Comparison of ENCODE assay signal across 32 cellular contexts in genomic region chr2:62050456-62051045, GRCh38.
DNase-seq lines count a peak whose midpoint lies in the region; ATAC-seq, FAIRE-seq and TF ChIP-seq lines count a peak whose summit lies in the region.
"Had no signal": no experiment of that assay in that cellular context is flagged by ENCODE, and none has a peak within 500 bp of the region (broad histone marks: within the 10 kb centered on the region; RNA-seq: fewer than 3 reads in every experiment).

No MANE protein-coding gene starts in this region.

- H3K9me2 ChIP-seq in MM.1S (replicated peaks; ENCODE audit: insufficient read depth, low read length), result no peaks in the 10 kb centered on the region

- H3K36me3 ChIP-seq in MM.1S (replicated peaks; ENCODE audit: insufficient read depth, low read length), result no peaks in the 10 kb centered on the region
- H3K36me3 ChIP-seq in adrenal gland (replicated peaks in 1 of 2), result no peaks in the 10 kb centered on the region
- H3K36me3 ChIP-seq in gastrocnemius medialis, result no peaks in the 10 kb centered on the region
- H3K36me3 ChIP-seq: HAP-1, left lung, stomach, thyroid gland had no signal

- H3K4me2 ChIP-seq in MM.1S (ENCODE audit: low read depth, low read length), result peak overlapping the region; percentile 63
- H3K4me2 ChIP-seq: PC-9 had no signal

- H3K27me3 ChIP-seq in MM.1S (replicated peaks; ENCODE audit: insufficient read depth, low read length) (no peaks in the 10 kb centered on the region), adrenal gland (no peaks in the 10 kb centered on the region), gastrocnemius medialis (no peaks in the 10 kb centered on the region)
- H3K27me3 ChIP-seq: left lung, stomach, thyroid gland had no signal

- no peaks in the 10 kb centered on the region for H3K79me2 ChIP-seq in MM.1S (ENCODE audit: low read length)

- no peaks in the 10 kb centered on the region for H3K27me3 Mint-ChIP-seq in mesothelial cell of epicardium (ENCODE audit: low read depth)
- H3K27me3 Mint-ChIP-seq: CD4-positive, CD25-positive, alpha-beta regulatory T cell; effector memory CD8-positive, alpha-beta T cell; naive B cell had no signal

- H3K27ac ChIP-seq in MM.1S (ENCODE audit: low read length), result peak overlapping the region; percentile 35; the same call in 1 of the 2 replicates
- H3K27ac ChIP-seq in adrenal gland, result no peak overlapping the region
- no peak overlapping the region for H3K27ac ChIP-seq in gastrocnemius medialis
- H3K27ac ChIP-seq: left lung, PC-9, stomach, thyroid gland had no signal

- no peak for DNase-seq in GM18507 (ENCODE audit: extremely low spot score, insufficient read length, low read depth)
- DNase-seq in MM.1S, result peak; percentile 27
- DNase-seq in choroid plexus epithelial cell (ENCODE audit: low read depth), result peak; percentile 81
- no peak for DNase-seq in mesothelial cell of epicardium (ENCODE audit: low spot score in 2 of 2, unreplicated experiment in 2 of 2)
- DNase-seq in GM10266 (ENCODE audit: extremely low spot score), result no peak
- DNase-seq in adrenal gland, result no peak
- DNase-seq in gastrocnemius medialis, result no peak
- DNase-seq: activated CD4-positive, alpha-beta T cell treated with anti-CD3 and anti-CD28 coated beads, Interleukin-2, amount 50 U/mL, for 1 hour; activated naive CD4-positive, alpha-beta T cell treated with Interleukin-2 at 50 U/mL for 16 hours; activated T-cell treated with anti-CD3 and anti-CD28 coated beads, Interleukin-2, amount 50 U/mL, for 72 hours; CD4-positive, CD25-positive, alpha-beta regulatory T cell; cortex of kidney; effector memory CD8-positive, alpha-beta T cell; hippocampal formation; Karpas-422; left lung; naive B cell; NCI-H1092; NCI-H187 treated with DMSO at 0.1 percent for 48 hours; NCI-H2171 treated with DMSO at 0.1 percent for 48 hours; NCI-H524 treated with DMSO at 0.1 percent for 48 hours; PC-9; Right ventricle myocardium superior; small intestine; stimulated activated CD4-positive, alpha-beta T cell treated with anti-CD3 and anti-CD28 coated beads, Interleukin-1b, Interleukin-23, amount 100 ng/mL, for 48 hours; stimulated activated CD8-positive, alpha-beta memory T cell treated with anti-CD3 and anti-CD28 coated beads, Interleukin-4, amount 100 ng/mL, for 48 hours; stomach; T1000; thyroid gland had no signal

- H3K4me3 ChIP-seq in MM.1S (ENCODE audit: low read length) (peak overlapping the region; percentile 4; the same call in 1 of the 2 replicates), choroid plexus epithelial cell (ENCODE audit: low read depth, low read length) (no peak overlapping the region), adrenal gland (no peak overlapping the region), gastrocnemius medialis (no peak overlapping the region)
- H3K4me3 ChIP-seq: HAP-1, left lung, PC-9, stomach, thyroid gland had no signal

- H3K9me3 ChIP-seq in MM.1S (replicated peaks; ENCODE audit: insufficient read depth, low read length) (no peaks in the 10 kb centered on the region), adrenal gland (replicated peaks in 1 of 3) (no peaks in the 10 kb centered on the region), gastrocnemius medialis (no peaks in the 10 kb centered on the region)
- H3K9me3 ChIP-seq: HAP-1, left lung, stomach, thyroid gland had no signal

- H3K4me1 ChIP-seq in MM.1S (ENCODE audit: low read length) (peaks cover 47% of the 10 kb centered on the region), adrenal gland (replicated peaks in 1 of 2) (peaks cover 0 to 6% of the 10 kb centered on the region in 2 donors), gastrocnemius medialis (peaks cover 18 to 22% of the 10 kb centered on the region in 2 donors)
- H3K4me1 ChIP-seq: left lung, stomach had no signal

- H3F3A ChIP-seq in MM.1S (ENCODE audit: insufficient read depth, low read length), result peaks cover 18% of the 10 kb centered on the region

- no peaks in the 10 kb centered on the region for H3K36me3 Mint-ChIP-seq in mesothelial cell of epicardium

- H3K4me3 Mint-ChIP-seq in mesothelial cell of epicardium, result no peak overlapping the region
- H3K4me3 Mint-ChIP-seq: activated T-cell treated with anti-CD3 and anti-CD28 coated beads, Interleukin-2, amount 50 U/mL, for 72 hours; CD4-positive, CD25-positive, alpha-beta regulatory T cell; effector memory CD8-positive, alpha-beta T cell; naive B cell had no signal

- no peak for TF ChIP-seq CTCF in MM.1S (IDR thresholded peaks at IDR 0.05; ENCODE audit: low read length)
- TF ChIP-seq CTCF in choroid plexus epithelial cell (conservative IDR thresholded peaks at IDR 0.05; ENCODE audit: low read depth, low read length), result no peak
- no peak for TF ChIP-seq CTCF in mesothelial cell of epicardium (IDR thresholded peaks at IDR 0.05; ENCODE audit: unreplicated experiment)
- no peak for TF ChIP-seq CTCF in GM10266 (IDR thresholded peaks at IDR 0.05; ENCODE audit: control insufficient read depth, insufficient read depth, low read depth, missing control alignments)
- no peak for TF ChIP-seq CTCF in adrenal gland (IDR thresholded peaks at IDR 0.05)
- TF ChIP-seq CTCF in gastrocnemius medialis (IDR thresholded peaks at IDR 0.05 in 4 of 5, conservative IDR thresholded peaks at IDR 0.05 in 1 of 5), result no peak

- intact Hi-C loops in adrenal gland (cut with DNase I), result no loop called here
- intact Hi-C loops in gastrocnemius medialis (cut with DNase I; ENCODE audit: low total_unique reads), result no loop called here

- H3K9ac ChIP-seq in MM.1S (ENCODE audit: low read length), result no peak overlapping the region

- in situ Hi-C loops in gastrocnemius medialis (cut with MboI; ENCODE audit: low sequenced_read_pairs in 4 of 4), result no loop called here

- TF ChIP-seq POLR2A in adrenal gland (IDR thresholded peaks at IDR 0.05) (no peak), gastrocnemius medialis (IDR thresholded peaks at IDR 0.05) (no peak)

- peaks cover 9% of the 10 kb centered on the region for H3K4me1 Mint-ChIP-seq in mesothelial cell of epicardium
- H3K4me1 Mint-ChIP-seq: naive B cell had no signal

- H3K9me3 Mint-ChIP-seq in mesothelial cell of epicardium, result no peaks in the 10 kb centered on the region
- H3K9me3 Mint-ChIP-seq: activated T-cell treated with anti-CD3 and anti-CD28 coated beads, Interleukin-2, amount 50 U/mL, for 72 hours; effector memory CD8-positive, alpha-beta T cell had no signal

- no peak for ATAC-seq in gastrocnemius medialis
- ATAC-seq in GM18909 (IDR thresholded peaks at IDR 0.05; ENCODE audit: poor library complexity, unreplicated experiment), result no peak
- ATAC-seq: activated T-cell treated with anti-CD3 and anti-CD28 coated beads, Interleukin-2, amount 50 U/mL, for 72 hours; effector memory CD8-positive, alpha-beta T cell; left lung had no signal

- no peaks in the 10 kb centered on the region for H4K20me1 ChIP-seq in MM.1S (ENCODE audit: insufficient read depth, low read length)

- peak overlapping the region; percentile 48 for H3K27ac Mint-ChIP-seq in mesothelial cell of epicardium
- H3K27ac Mint-ChIP-seq: activated T-cell treated with anti-CD3 and anti-CD28 coated beads, Interleukin-2, amount 50 U/mL, for 72 hours; CD4-positive, CD25-positive, alpha-beta regulatory T cell; effector memory CD8-positive, alpha-beta T cell had no signal

- WGBS in adrenal gland, 4 donors, result 20 to 29% (median 23%) methylated on average over 2 of the region's 2 CpGs

- FAIRE-seq in GM18507 (lab: Jason Lieb, UNC), result peak; percentile 31
- FAIRE-seq: bronchial epithelial cell, small intestine had no signal

- H2AFZ ChIP-seq in MM.1S (ENCODE audit: low read length), result no peak overlapping the region
- H2AFZ ChIP-seq: PC-9 had no signal

Comparison
In these comparisons a context has a peak if more than half of its experiments do, and no peak if none do; other contexts are left out.
1. DNase-seq: peak in MM.1S (single experiment) and choroid plexus epithelial cell (single experiment); none in GM18507 (single experiment), mesothelial cell of epicardium (0 of 2), GM10266 (single experiment), adrenal gland (0 of 7) and gastrocnemius medialis (0 of 2).